ENCODE assay signal across 1 cellular context in the genomic region with DNA sequence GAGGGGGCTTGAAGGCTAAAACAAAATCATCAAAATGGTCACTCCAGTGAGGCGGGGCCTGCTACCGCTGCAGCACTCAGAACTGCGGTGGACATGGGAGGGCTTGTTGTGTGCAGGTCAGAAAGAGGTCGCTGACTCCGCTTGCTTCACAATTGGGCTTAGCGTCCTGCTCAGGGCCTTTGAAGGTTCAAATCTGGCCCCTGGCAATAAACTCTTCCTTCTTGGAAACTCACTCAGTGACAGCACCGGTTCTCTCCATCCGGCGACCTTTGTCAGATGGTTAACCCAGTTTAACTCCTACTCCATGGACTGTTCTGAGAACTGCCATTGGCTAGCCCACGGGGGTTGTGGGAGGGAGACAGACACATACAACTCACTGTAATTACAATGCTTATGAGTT.
TF ChIP-seq lines count a peak whose summit lies in the region.

No MANE protein-coding gene starts in this region.

TF ChIP-seq in K562, 482 proteins besides CTCF, POLR2A, EP300 and RAD21 (continued from another document):
- peak; percentile 78 for TF ChIP-seq ZNF239 (CRISPR knock-in tag; IDR thresholded peaks at IDR 0.05)
- 0 out of 2 replicates have a peak, but pooled peaks have one; percentile 23 for TF ChIP-seq ZNF175 (CRISPR knock-in tag; IDR thresholded peaks at IDR 0.05; ENCODE audit: low read depth)
- TF ChIP-seq, protein P1, sequence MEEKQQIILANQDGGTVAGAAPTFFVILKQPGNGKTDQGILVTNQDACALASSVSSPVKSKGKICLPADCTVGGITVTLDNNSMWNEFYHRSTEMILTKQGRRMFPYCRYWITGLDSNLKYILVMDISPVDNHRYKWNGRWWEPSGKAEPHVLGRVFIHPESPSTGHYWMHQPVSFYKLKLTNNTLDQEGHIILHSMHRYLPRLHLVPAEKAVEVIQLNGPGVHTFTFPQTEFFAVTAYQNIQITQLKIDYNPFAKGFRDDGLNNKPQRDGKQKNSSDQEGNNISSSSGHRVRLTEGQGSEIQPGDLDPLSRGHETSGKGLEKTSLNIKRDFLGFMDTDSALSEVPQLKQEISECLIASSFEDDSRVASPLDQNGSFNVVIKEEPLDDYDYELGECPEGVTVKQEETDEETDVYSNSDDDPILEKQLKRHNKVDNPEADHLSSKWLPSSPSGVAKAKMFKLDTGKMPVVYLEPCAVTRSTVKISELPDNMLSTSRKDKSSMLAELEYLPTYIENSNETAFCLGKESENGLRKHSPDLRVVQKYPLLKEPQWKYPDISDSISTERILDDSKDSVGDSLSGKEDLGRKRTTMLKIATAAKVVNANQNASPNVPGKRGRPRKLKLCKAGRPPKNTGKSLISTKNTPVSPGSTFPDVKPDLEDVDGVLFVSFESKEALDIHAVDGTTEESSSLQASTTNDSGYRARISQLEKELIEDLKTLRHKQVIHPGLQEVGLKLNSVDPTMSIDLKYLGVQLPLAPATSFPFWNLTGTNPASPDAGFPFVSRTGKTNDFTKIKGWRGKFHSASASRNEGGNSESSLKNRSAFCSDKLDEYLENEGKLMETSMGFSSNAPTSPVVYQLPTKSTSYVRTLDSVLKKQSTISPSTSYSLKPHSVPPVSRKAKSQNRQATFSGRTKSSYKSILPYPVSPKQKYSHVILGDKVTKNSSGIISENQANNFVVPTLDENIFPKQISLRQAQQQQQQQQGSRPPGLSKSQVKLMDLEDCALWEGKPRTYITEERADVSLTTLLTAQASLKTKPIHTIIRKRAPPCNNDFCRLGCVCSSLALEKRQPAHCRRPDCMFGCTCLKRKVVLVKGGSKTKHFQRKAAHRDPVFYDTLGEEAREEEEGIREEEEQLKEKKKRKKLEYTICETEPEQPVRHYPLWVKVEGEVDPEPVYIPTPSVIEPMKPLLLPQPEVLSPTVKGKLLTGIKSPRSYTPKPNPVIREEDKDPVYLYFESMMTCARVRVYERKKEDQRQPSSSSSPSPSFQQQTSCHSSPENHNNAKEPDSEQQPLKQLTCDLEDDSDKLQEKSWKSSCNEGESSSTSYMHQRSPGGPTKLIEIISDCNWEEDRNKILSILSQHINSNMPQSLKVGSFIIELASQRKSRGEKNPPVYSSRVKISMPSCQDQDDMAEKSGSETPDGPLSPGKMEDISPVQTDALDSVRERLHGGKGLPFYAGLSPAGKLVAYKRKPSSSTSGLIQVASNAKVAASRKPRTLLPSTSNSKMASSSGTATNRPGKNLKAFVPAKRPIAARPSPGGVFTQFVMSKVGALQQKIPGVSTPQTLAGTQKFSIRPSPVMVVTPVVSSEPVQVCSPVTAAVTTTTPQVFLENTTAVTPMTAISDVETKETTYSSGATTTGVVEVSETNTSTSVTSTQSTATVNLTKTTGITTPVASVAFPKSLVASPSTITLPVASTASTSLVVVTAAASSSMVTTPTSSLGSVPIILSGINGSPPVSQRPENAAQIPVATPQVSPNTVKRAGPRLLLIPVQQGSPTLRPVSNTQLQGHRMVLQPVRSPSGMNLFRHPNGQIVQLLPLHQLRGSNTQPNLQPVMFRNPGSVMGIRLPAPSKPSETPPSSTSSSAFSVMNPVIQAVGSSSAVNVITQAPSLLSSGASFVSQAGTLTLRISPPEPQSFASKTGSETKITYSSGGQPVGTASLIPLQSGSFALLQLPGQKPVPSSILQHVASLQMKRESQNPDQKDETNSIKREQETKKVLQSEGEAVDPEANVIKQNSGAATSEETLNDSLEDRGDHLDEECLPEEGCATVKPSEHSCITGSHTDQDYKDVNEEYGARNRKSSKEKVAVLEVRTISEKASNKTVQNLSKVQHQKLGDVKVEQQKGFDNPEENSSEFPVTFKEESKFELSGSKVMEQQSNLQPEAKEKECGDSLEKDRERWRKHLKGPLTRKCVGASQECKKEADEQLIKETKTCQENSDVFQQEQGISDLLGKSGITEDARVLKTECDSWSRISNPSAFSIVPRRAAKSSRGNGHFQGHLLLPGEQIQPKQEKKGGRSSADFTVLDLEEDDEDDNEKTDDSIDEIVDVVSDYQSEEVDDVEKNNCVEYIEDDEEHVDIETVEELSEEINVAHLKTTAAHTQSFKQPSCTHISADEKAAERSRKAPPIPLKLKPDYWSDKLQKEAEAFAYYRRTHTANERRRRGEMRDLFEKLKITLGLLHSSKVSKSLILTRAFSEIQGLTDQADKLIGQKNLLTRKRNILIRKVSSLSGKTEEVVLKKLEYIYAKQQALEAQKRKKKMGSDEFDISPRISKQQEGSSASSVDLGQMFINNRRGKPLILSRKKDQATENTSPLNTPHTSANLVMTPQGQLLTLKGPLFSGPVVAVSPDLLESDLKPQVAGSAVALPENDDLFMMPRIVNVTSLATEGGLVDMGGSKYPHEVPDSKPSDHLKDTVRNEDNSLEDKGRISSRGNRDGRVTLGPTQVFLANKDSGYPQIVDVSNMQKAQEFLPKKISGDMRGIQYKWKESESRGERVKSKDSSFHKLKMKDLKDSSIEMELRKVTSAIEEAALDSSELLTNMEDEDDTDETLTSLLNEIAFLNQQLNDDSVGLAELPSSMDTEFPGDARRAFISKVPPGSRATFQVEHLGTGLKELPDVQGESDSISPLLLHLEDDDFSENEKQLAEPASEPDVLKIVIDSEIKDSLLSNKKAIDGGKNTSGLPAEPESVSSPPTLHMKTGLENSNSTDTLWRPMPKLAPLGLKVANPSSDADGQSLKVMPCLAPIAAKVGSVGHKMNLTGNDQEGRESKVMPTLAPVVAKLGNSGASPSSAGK (IDR thresholded peaks at IDR 0.05): 0 out of 2 replicates have a peak, but pooled peaks have one; percentile 5
- TF ChIP-seq PURB (CRISPR knock-in tag; IDR thresholded peaks at IDR 0.05; ENCODE audit: low read depth): no peak
- TF ChIP-seq NR2C2 (CRISPR knock-in tag; IDR thresholded peaks at IDR 0.05): no peak
- TF ChIP-seq NR2C2 (tag; IDR thresholded peaks at IDR 0.05): peak; percentile 29; the same call in 1 of the 2 replicates
- TF ChIP-seq, protein P2, sequence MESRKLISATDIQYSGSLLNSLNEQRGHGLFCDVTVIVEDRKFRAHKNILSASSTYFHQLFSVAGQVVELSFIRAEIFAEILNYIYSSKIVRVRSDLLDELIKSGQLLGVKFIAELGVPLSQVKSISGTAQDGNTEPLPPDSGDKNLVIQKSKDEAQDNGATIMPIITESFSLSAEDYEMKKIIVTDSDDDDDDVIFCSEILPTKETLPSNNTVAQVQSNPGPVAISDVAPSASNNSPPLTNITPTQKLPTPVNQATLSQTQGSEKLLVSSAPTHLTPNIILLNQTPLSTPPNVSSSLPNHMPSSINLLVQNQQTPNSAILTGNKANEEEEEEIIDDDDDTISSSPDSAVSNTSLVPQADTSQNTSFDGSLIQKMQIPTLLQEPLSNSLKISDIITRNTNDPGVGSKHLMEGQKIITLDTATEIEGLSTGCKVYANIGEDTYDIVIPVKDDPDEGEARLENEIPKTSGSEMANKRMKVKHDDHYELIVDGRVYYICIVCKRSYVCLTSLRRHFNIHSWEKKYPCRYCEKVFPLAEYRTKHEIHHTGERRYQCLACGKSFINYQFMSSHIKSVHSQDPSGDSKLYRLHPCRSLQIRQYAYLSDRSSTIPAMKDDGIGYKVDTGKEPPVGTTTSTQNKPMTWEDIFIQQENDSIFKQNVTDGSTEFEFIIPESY (CRISPR knock-in tag; IDR thresholded peaks at IDR 0.05): peak; percentile 95
- peak; percentile 39; the same call in 1 of the 2 replicates for TF ChIP-seq ZFX (CRISPR knock-in tag; IDR thresholded peaks at IDR 0.05)
- no peak for TF ChIP-seq ETV5 (CRISPR knock-in tag; IDR thresholded peaks at IDR 0.05; ENCODE audit: low read depth)
- TF ChIP-seq, protein P3, sequence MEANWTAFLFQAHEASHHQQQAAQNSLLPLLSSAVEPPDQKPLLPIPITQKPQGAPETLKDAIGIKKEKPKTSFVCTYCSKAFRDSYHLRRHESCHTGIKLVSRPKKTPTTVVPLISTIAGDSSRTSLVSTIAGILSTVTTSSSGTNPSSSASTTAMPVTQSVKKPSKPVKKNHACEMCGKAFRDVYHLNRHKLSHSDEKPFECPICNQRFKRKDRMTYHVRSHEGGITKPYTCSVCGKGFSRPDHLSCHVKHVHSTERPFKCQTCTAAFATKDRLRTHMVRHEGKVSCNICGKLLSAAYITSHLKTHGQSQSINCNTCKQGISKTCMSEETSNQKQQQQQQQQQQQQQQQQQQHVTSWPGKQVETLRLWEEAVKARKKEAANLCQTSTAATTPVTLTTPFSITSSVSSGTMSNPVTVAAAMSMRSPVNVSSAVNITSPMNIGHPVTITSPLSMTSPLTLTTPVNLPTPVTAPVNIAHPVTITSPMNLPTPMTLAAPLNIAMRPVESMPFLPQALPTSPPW (CRISPR knock-in tag; IDR thresholded peaks at IDR 0.05): peak; percentile 31; the same call in 1 of the 2 replicates
- peak in 1 of 2 experiments; percentile 5; a peak in 1 of 4 replicates for TF ChIP-seq RCOR1 (IDR thresholded peaks at IDR 0.05; ENCODE audit: borderline replicate concordance in 1 of 2, low read depth in 2 of 2, low read length in 2 of 2)
- TF ChIP-seq, protein P4, sequence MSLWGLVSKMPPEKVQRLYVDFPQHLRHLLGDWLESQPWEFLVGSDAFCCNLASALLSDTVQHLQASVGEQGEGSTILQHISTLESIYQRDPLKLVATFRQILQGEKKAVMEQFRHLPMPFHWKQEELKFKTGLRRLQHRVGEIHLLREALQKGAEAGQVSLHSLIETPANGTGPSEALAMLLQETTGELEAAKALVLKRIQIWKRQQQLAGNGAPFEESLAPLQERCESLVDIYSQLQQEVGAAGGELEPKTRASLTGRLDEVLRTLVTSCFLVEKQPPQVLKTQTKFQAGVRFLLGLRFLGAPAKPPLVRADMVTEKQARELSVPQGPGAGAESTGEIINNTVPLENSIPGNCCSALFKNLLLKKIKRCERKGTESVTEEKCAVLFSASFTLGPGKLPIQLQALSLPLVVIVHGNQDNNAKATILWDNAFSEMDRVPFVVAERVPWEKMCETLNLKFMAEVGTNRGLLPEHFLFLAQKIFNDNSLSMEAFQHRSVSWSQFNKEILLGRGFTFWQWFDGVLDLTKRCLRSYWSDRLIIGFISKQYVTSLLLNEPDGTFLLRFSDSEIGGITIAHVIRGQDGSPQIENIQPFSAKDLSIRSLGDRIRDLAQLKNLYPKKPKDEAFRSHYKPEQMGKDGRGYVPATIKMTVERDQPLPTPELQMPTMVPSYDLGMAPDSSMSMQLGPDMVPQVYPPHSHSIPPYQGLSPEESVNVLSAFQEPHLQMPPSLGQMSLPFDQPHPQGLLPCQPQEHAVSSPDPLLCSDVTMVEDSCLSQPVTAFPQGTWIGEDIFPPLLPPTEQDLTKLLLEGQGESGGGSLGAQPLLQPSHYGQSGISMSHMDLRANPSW (CRISPR knock-in tag; IDR thresholded peaks at IDR 0.05): no peak
- TF ChIP-seq HDAC1 (IDR thresholded peaks at IDR 0.05): no peak
- TF ChIP-seq THRAP3 (IDR thresholded peaks at IDR 0.05; ENCODE audit: borderline replicate concordance): no peak
- TF ChIP-seq, protein P5, sequence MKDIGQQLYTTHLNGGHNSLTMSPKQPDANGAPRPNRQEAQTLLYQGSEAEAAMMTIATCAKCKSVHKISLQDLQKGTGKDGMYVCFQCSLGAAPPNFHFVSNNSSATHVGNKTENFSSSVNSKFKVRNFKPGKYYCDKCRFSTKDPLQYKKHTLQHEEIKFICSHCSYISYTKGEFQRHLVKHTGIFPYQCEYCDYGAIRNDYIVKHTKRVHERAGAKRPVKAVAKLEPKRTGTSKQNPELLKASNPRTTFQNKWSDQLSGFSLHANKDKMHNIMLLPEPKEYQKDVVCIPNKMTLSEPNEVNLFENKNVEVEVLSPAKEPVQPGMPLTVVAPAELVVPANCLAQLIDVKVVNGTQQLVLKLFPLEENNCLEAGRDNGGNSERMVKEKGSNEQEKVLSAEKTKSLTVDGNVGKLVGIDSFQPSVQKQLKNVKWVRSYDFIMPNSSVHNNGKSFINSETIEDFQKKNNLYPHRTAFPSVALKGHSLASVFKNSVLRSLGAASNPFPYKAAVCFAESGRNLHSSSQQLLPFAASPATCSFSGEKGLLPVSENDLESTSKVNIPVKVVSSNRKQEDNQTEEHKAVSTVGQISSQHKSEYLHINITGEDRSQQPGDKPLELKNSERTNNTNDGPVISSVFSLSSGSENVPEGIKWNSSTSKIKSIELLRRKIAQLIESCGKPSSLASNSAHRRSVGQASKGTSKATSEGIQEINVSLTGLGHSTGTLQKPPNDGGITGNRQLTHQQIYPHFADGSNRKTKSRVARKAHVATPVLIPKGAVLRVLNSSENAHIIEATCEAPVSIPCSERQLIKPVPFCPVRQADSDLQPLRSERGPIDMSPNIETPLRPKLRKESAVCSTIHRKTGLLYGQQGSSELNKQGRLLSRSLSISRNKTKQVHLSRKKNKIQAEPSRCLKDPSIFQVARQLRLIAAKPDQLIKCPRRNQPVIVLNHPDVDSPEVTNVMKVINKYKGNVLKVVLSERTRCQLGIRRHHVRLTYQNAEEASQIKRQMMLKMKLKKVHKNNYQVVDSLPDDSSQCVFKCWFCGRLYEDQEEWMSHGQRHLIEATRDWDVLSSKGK (CRISPR knock-in tag; IDR thresholded peaks at IDR 0.05): no peak
